In genomic region chr10:68231106-68231901, GRCh38 we compare ENCODE assay signal across 1 cellular context.
A peak's percentile ranks its signal among the peaks of the same experiment; 100 is the strongest.
TF ChIP-seq lines count a peak whose summit lies in the region.

No MANE protein-coding gene starts in this region.

TF ChIP-seq in HepG2, 621 proteins besides CTCF, POLR2A, EP300 and RAD21 (continued from another document and continues in another):
- TF ChIP-seq NFAT5 (CRISPR knock-in tag; IDR thresholded peaks at IDR 0.05) (peak; percentile 63; the same call in 1 of the 2 replicates), ARNT2 (CRISPR knock-in tag; IDR thresholded peaks at IDR 0.05; ENCODE audit: low read depth) (peak; percentile 88), MTF2 (CRISPR knock-in tag; IDR thresholded peaks at IDR 0.05; ENCODE audit: borderline replicate concordance) (0 out of 2 replicates have a peak, but pooled peaks have one; percentile 34), ZMAT3 (CRISPR knock-in tag; conservative IDR thresholded peaks at IDR 0.05) (peak; percentile 88), SAFB2 (CRISPR knock-in tag; IDR thresholded peaks at IDR 0.05; ENCODE audit: borderline replicate concordance, low read depth) (0 out of 2 replicates have a peak, but pooled peaks have one; percentile 45), ISL2 (CRISPR knock-in tag; IDR thresholded peaks at IDR 0.05) (peak; percentile 59), ZNF841 (CRISPR knock-in tag; IDR thresholded peaks at IDR 0.05; ENCODE audit: borderline replicate concordance) (peak; percentile 72; the same call in 1 of the 2 replicates), TAF15 (IDR thresholded peaks at IDR 0.05; ENCODE audit: low read depth, low read length, poor library complexity, severe bottlenecking) (no peak), ZNF280B (CRISPR knock-in tag; IDR thresholded peaks at IDR 0.05; ENCODE audit: borderline replicate concordance) (peak; percentile 93), ZMYM4 (CRISPR knock-in tag; IDR thresholded peaks at IDR 0.05) (peak; percentile 59), ZBTB7B (CRISPR knock-in tag; IDR thresholded peaks at IDR 0.05) (peak; percentile 42; the same call in 1 of the 2 replicates), ZNF205 (CRISPR knock-in tag; IDR thresholded peaks at IDR 0.05) (no peak), FOXA3 (CRISPR knock-in tag; IDR thresholded peaks at IDR 0.05) (0 out of 2 replicates have a peak, but pooled peaks have one; percentile 7), ZNF264 (CRISPR knock-in tag; IDR thresholded peaks at IDR 0.05) (0 out of 2 replicates have a peak, but pooled peaks have one; percentile 56), LRRFIP1 (CRISPR knock-in tag; conservative IDR thresholded peaks at IDR 0.05) (no peak), ZNF44 (CRISPR knock-in tag; IDR thresholded peaks at IDR 0.05) (peak; percentile 73; the same call in 1 of the 2 replicates), MTERF4 (CRISPR knock-in tag; IDR thresholded peaks at IDR 0.05) (peak; percentile 89), ZNF230 (CRISPR knock-in tag; IDR thresholded peaks at IDR 0.05) (0 out of 2 replicates have a peak, but pooled peaks have one; percentile 66)
- TF ChIP-seq, protein P1, sequence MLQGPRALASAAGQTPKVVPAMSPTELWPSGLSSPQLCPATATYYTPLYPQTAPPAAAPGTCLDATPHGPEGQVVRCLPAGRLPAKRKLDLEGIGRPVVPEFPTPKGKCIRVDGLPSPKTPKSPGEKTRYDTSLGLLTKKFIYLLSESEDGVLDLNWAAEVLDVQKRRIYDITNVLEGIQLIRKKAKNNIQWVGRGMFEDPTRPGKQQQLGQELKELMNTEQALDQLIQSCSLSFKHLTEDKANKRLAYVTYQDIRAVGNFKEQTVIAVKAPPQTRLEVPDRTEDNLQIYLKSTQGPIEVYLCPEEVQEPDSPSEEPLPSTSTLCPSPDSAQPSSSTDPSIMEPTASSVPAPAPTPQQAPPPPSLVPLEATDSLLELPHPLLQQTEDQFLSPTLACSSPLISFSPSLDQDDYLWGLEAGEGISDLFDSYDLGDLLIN (CRISPR knock-in tag; IDR thresholded peaks at IDR 0.05; ENCODE audit: borderline replicate concordance): peak; percentile 72; the same call in 1 of the 2 replicates
- TF ChIP-seq, protein P2, sequence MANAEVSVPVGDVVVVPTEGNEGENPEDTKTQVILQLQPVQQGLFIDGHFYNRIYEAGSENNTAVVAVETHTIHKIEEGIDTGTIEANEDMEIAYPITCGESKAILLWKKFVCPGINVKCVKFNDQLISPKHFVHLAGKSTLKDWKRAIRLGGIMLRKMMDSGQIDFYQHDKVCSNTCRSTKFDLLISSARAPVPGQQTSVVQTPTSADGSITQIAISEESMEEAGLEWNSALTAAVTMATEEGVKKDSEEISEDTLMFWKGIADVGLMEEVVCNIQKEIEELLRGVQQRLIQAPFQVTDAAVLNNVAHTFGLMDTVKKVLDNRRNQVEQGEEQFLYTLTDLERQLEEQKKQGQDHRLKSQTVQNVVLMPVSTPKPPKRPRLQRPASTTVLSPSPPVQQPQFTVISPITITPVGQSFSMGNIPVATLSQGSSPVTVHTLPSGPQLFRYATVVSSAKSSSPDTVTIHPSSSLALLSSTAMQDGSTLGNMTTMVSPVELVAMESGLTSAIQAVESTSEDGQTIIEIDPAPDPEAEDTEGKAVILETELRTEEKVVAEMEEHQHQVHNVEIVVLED (CRISPR knock-in tag; IDR thresholded peaks at IDR 0.05; ENCODE audit: borderline replicate concordance): 0 out of 2 replicates have a peak, but pooled peaks have one; percentile 15
- TF ChIP-seq, protein P3, sequence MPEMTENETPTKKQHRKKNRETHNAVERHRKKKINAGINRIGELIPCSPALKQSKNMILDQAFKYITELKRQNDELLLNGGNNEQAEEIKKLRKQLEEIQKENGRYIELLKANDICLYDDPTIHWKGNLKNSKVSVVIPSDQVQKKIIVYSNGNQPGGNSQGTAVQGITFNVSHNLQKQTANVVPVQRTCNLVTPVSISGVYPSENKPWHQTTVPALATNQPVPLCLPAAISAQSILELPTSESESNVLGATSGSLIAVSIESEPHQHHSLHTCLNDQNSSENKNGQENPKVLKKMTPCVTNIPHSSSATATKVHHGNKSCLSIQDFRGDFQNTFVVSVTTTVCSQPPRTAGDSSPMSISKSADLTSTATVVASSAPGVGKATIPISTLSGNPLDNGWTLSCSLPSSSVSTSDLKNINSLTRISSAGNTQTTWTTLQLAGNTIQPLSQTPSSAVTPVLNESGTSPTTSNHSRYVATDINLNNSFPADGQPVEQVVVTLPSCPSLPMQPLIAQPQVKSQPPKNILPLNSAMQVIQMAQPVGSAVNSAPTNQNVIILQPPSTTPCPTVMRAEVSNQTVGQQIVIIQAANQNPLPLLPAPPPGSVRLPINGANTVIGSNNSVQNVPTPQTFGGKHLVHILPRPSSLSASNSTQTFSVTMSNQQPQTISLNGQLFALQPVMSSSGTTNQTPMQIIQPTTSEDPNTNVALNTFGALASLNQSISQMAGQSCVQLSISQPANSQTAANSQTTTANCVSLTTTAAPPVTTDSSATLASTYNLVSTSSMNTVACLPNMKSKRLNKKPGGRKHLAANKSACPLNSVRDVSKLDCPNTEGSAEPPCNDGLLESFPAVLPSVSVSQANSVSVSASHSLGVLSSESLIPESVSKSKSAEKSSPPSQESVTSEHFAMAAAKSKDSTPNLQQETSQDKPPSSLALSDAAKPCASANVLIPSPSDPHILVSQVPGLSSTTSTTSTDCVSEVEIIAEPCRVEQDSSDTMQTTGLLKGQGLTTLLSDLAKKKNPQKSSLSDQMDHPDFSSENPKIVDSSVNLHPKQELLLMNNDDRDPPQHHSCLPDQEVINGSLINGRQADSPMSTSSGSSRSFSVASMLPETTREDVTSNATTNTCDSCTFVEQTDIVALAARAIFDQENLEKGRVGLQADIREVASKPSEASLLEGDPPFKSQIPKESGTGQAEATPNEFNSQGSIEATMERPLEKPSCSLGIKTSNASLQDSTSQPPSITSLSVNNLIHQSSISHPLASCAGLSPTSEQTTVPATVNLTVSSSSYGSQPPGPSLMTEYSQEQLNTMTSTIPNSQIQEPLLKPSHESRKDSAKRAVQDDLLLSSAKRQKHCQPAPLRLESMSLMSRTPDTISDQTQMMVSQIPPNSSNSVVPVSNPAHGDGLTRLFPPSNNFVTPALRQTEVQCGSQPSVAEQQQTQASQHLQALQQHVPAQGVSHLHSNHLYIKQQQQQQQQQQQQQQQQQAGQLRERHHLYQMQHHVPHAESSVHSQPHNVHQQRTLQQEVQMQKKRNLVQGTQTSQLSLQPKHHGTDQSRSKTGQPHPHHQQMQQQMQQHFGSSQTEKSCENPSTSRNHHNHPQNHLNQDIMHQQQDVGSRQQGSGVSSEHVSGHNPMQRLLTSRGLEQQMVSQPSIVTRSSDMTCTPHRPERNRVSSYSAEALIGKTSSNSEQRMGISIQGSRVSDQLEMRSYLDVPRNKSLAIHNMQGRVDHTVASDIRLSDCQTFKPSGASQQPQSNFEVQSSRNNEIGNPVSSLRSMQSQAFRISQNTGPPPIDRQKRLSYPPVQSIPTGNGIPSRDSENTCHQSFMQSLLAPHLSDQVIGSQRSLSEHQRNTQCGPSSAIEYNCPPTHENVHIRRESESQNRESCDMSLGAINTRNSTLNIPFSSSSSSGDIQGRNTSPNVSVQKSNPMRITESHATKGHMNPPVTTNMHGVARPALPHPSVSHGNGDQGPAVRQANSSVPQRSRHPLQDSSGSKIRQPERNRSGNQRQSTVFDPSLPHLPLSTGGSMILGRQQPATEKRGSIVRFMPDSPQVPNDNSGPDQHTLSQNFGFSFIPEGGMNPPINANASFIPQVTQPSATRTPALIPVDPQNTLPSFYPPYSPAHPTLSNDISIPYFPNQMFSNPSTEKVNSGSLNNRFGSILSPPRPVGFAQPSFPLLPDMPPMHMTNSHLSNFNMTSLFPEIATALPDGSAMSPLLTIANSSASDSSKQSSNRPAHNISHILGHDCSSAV (CRISPR knock-in tag; IDR thresholded peaks at IDR 0.05; ENCODE audit: borderline replicate concordance): no peak
